In the genomic region with DNA sequence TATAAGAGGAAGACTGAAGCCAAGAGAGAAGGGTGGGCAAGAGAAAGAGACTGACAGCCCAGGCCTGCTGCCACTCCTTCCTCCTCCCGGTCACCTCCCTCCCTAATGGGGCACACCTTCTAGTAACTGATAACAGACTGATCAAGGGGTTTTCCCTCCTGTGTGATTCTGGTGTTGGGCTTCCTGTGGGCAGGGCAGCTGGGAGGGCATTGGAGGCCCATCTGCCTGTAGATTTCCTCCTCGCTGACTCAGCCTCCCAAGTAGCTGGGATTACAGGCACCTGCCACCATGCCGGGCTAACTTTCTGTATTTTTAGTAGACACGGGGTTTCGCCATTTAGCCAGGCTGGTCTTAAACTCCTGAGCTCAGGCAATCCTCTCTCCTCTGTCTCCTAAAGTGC, we compare ENCODE assay signal across 9 cellular contexts. TPM values are rescaled to one million over a fixed set of nuclear protein-coding genes. Genes with fewer than 3 reads are reported as not detected.
A peak's percentile ranks its signal among the peaks of the same experiment; 100 is the strongest.
DNase-seq lines count a peak whose midpoint lies in the region; ATAC-seq, FAIRE-seq and TF ChIP-seq lines count a peak whose summit lies in the region.
"Had no signal": no experiment of that assay in that cellular context is flagged by ENCODE, and none has a peak within 500 bp of the region (broad histone marks: within the 10 kb centered on the region; RNA-seq: fewer than 3 reads in every experiment).

No MANE protein-coding gene starts in this region.

- no peak for FAIRE-seq in HepG2 (lab: Jason Lieb, UNC)
- FAIRE-seq in GM12878 (lab: Jason Lieb, UNC) = no peak

- in situ Hi-C loops in HepG2 (cut with HindIII; ENCODE audit: extremely low pct_ligation_motif_present, low pct_unique_long_range_greater_than_20kb) (loop anchor here (10.0 kb wide), 1 partner anchor 269 kb away; no protein-coding TSS in a partner anchor), GM12878 (cut with MboI) (no loop called here)

- H3K4me3 ChIP-seq in HepG2 (replicated peaks in 1 of 3; ENCODE audit: insufficient read depth in 1 of 3, low read depth in 2 of 3, low read length in 3 of 3) = no peak overlapping the region
- no peak overlapping the region for H3K4me3 ChIP-seq in right lobe of liver
- H3K4me3 ChIP-seq in GM12878 = no peak overlapping the region
- no peak overlapping the region for H3K4me3 ChIP-seq in stomach
- no peak overlapping the region for H3K4me3 ChIP-seq in BE2C (ENCODE audit: low read depth, low read length)

- BruUV-seq in HepG2 (replicated peaks; lab: Mats Ljungman, UMichigan) = no TSS peak
- no TSS peak for BruUV-seq in GM12878 (replicated peaks; lab: Mats Ljungman, UMichigan)

- H2AFZ ChIP-seq in HepG2 (ENCODE audit: low read length) (no peak overlapping the region), GM12878 (ENCODE audit: control insufficient read depth, low read depth, low read length) (no peak overlapping the region)

- no peaks in the 10 kb centered on the region for H4K20me1 ChIP-seq in HepG2 (ENCODE audit: insufficient read depth, low read length)
- no peaks in the 10 kb centered on the region for H4K20me1 ChIP-seq in GM12878 (ENCODE audit: control insufficient read depth, insufficient read depth)

- H3K27ac ChIP-seq in HepG2 (ENCODE audit: extremely low read length, insufficient read depth, low read length) (no peak overlapping the region), right lobe of liver (no peak overlapping the region), GM12878 (ENCODE audit: control insufficient read depth, insufficient read depth) (no peak overlapping the region), stomach (peak overlapping the region in 2 of 5 donors; percentile 65 to 78)
- H3K27ac ChIP-seq: C4-2B had no signal

- no peak for TF ChIP-seq POLR2A in HepG2 (IDR thresholded peaks at IDR 0.05; ENCODE audit: insufficient read depth in 1 of 2, low read depth in 2 of 2, low read length in 2 of 2)
- no peak for TF ChIP-seq POLR2A in right lobe of liver (IDR thresholded peaks at IDR 0.05)
- TF ChIP-seq POLR2A in GM12878 (IDR thresholded peaks at IDR 0.05; ENCODE audit: low read depth, low read length) = no peak
- no peak for TF ChIP-seq POLR2A in stomach (IDR thresholded peaks at IDR 0.05)

- H3K4me1 ChIP-seq in HepG2 (ENCODE audit: insufficient read depth, low read length) (peaks cover 55% of the 10 kb centered on the region), right lobe of liver (peaks cover 0 to 20% (median 0%) of the 10 kb centered on the region in 4 donors), GM12878 (ENCODE audit: control insufficient read depth, insufficient read depth, low read length) (peaks cover 3% of the 10 kb centered on the region), stomach (peaks cover 40 to 86% (median 60%) of the 10 kb centered on the region in 4 donors), BE2C (peaks cover 13% of the 10 kb centered on the region)

- ATAC-seq in HepG2 (no peak), right lobe of liver (no peak), GM12878 (peak; percentile 84), GM19324 (IDR thresholded peaks at IDR 0.05; ENCODE audit: low FRiP score, unreplicated experiment) (no peak)

- H3K4me2 ChIP-seq in HepG2 (ENCODE audit: low read depth, low read length) (no peak overlapping the region), GM12878 (ENCODE audit: control insufficient read depth, insufficient read depth) (no peak overlapping the region)

- H3K36me3 ChIP-seq in HepG2 (replicated peaks in 1 of 2; ENCODE audit: control insufficient read depth in 1 of 2, insufficient read depth in 2 of 2, low read length in 2 of 2) (no peaks in the 10 kb centered on the region), right lobe of liver (no peaks in the 10 kb centered on the region), GM12878 (ENCODE audit: control insufficient read depth in 2 of 2, insufficient read depth in 2 of 2, low read length in 1 of 2) (no peaks in the 10 kb centered on the region), stomach (no peaks in the 10 kb centered on the region), BE2C (no peaks in the 10 kb centered on the region)

- H3K9ac ChIP-seq in HepG2 (ENCODE audit: insufficient read depth, low read depth, low read length) = no peak overlapping the region
- no peak overlapping the region for H3K9ac ChIP-seq in GM12878 (ENCODE audit: control insufficient read depth, insufficient read depth, low read length)

- POLR2A ChIA-PET in HepG2 (lab: Yijun Ruan, JAX) (no interaction called here), GM12878 (lab: Charles Lee) (no interaction called here)

- TF ChIP-seq CTCF in HepG2 (CRISPR knock-in tag; IDR thresholded peaks at IDR 0.05) (no peak), right lobe of liver (IDR thresholded peaks at IDR 0.05) (no peak), GM12878 (IDR thresholded peaks at IDR 0.05 in 2 of 3, conservative IDR thresholded peaks at IDR 0.05 in 1 of 3; ENCODE audit: control insufficient read depth in 2 of 3, extremely low read depth in 1 of 3, insufficient read depth in 1 of 3, low read depth in 3 of 3, low read length in 3 of 3) (no peak), stomach (IDR thresholded peaks at IDR 0.05) (no peak), BE2C (IDR thresholded peaks at IDR 0.05; ENCODE audit: low read depth, low read length) (no peak)

- H3K79me2 ChIP-seq in HepG2 (ENCODE audit: insufficient read depth, low read length) (no peaks in the 10 kb centered on the region), GM12878 (ENCODE audit: control insufficient read depth, insufficient read depth, low read length) (no peaks in the 10 kb centered on the region)

- CTCF ChIA-PET in HepG2 (lab: Yijun Ruan, JAX; ENCODE audit: low intra/inter-chr PET ratio, low total read pairs) (no interaction called here), GM12878 (lab: Yijun Ruan, JAX) (interaction anchor here (1.0 kb wide), 1 partner anchor 13 kb away, joined by 4 read pairs; no protein-coding TSS in a partner anchor)

- H3K9me3 ChIP-seq in HepG2 (ENCODE audit: low read length) (no peaks in the 10 kb centered on the region), right lobe of liver (no peaks in the 10 kb centered on the region), GM12878 (replicated peaks; ENCODE audit: control insufficient read depth, insufficient read depth, low read length) (no peaks in the 10 kb centered on the region), stomach (no peaks in the 10 kb centered on the region), BE2C (no peaks in the 10 kb centered on the region)

- no peak for DNase-seq in HepG2 (ENCODE audit: low spot score)
- DNase-seq in right lobe of liver = no peak
- peak; percentile 74 for DNase-seq in NCI-H226
- no peak for DNase-seq in GM12878 (ENCODE audit: low read depth, low spot score)
- peak; percentile 69 for DNase-seq in stomach
- DNase-seq in BE2C = no peak
- DNase-seq in SIG-M5 (lab: John Stamatoyannopoulos, UW) = no peak

- H3K27me3 ChIP-seq in HepG2 (ENCODE audit: control insufficient read depth in 1 of 2, insufficient read depth in 2 of 2, low read length in 2 of 2) (peaks cover 0 to 19% of the 10 kb centered on the region in 2 experiments; a peak in 1 of 5 replicates), right lobe of liver (no peaks in the 10 kb centered on the region), GM12878 (replicated peaks in 1 of 2; ENCODE audit: control insufficient read depth in 2 of 2, insufficient read depth in 2 of 2, low read length in 1 of 2) (no peaks in the 10 kb centered on the region), stomach (peaks cover 0 to 11% (median 4%) of the 10 kb centered on the region in 3 donors), BE2C (no peaks in the 10 kb centered on the region)

- TF ChIP-seq EP300 in HepG2 (IDR thresholded peaks at IDR 0.05; ENCODE audit: low read depth in 2 of 2, low read length in 2 of 2) = no peak
- no peak for TF ChIP-seq EP300 in HepG2 (CRISPR knock-in tag; IDR thresholded peaks at IDR 0.05; ENCODE audit: borderline replicate concordance)
- TF ChIP-seq EP300 in GM12878 (IDR thresholded peaks at IDR 0.05; ENCODE audit: borderline replicate concordance in 1 of 2, control insufficient read depth in 1 of 2, low read depth in 2 of 2, low read length in 2 of 2) = no peak
- no peak for TF ChIP-seq EP300 in stomach (IDR thresholded peaks at IDR 0.05)

- TF ChIP-seq RAD21 in HepG2 (CRISPR knock-in tag; IDR thresholded peaks at IDR 0.05) = no peak
- no peak for TF ChIP-seq RAD21 in GM12878 (IDR thresholded peaks at IDR 0.05; ENCODE audit: insufficient read depth, low read depth, low read length)

- SMC1A ChIA-PET in GM12878 (lab: Charles Lee; ENCODE audit: uncharacterized antibody, unreplicated experiment) = interaction anchor here (1.2 kb wide), 1 partner anchor 74 kb away, joined by 3 read pairs; no protein-coding TSS in a partner anchor

- RAD21 ChIA-PET in GM12878 (lab: Charles Lee; ENCODE audit: unreplicated experiment) = no interaction called here

- WGBS in HepG2 (ENCODE audit: low lambda C conversion rate) = 29% methylated on average over 5 of the region's 5 CpGs
- 60% methylated on average over 4 of the region's 5 CpGs for WGBS in right lobe of liver (ENCODE audit: insufficient coverage, low coverage, low lambda C conversion rate, missing lambda C conversion rate)
- 42% methylated on average over 5 of the region's 5 CpGs for WGBS in GM12878 (ENCODE audit: insufficient coverage, insufficient replicate concordance, low lambda C conversion rate, missing lambda C conversion rate)
- 42 to 61% (median 50%) methylated on average over 5 of the region's 5 CpGs for WGBS in stomach, 5 donors

- intact Hi-C loops in HepG2 (cut with micrococcal nuclease; ENCODE audit: unreplicated experiment) (no loop called here), right lobe of liver (cut with DNase I) (no loop called here), GM12878 (cut with micrococcal nuclease; ENCODE audit: unreplicated experiment) (no loop called here), stomach (cut with DNase I; ENCODE audit: low total_unique reads) (no loop called here)

RNA-seq across cellular contexts. Expression of a gene that starts 16.2 kb away (rescaled TPM):
- total RNA-seq in HepG2 (2016; rRNA removed; fragmentation: Illumina TruSeq; extraction: Trizol) (not detected in 2 replicates), right lobe of liver (under 1 TPM in 3 of 6 experiments, not detected in 3; 0.33 to 0.37 (median 0.35) TPM), GM12878 (2014; rRNA removed) (not detected in 2 replicates), GM12878 (2014; rRNA removed; fragmentation: Illumina TruSeq; extraction: Trizol) (not detected in 2 replicates), GM12878 (2021) (not detected in 2 replicates), stomach (10 to 100 TPM in 1 of 5 donors, under 1 TPM in 1, not detected in 3; 0.92 to 30.1 TPM)
- total RNA-seq in HepG2 (2016; cell fraction: cytosol; rRNA removed; fragmentation: Illumina TruSeq; extraction: Trizol; ENCODE audit: low read depth) = not detected in 2 replicates
- total RNA-seq in HepG2 (2016; cell fraction: insoluble cytoplasmic fraction; rRNA removed; fragmentation: Illumina TruSeq; extraction: Trizol) = not detected in 2 replicates
- not detected in 2 replicates for total RNA-seq in HepG2 (2016; cell fraction: membrane; rRNA removed; fragmentation: Illumina TruSeq; extraction: Trizol)
- not detected in 2 replicates for total RNA-seq in HepG2 (2016; cell fraction: nucleus; rRNA removed; fragmentation: Illumina TruSeq; extraction: Trizol)
- polyA plus RNA-seq in HepG2 (2011; rRNA removed) (not detected in 2 replicates), GM12878 (2011; rRNA removed) (0.20 and 0.31 TPM in 2 replicates), GM12878 (2014; fragmentation: Illumina TruSeq; extraction: Trizol) (0.13 TPM in 1 of 2 replicates, not detected in the other), GM12878 (2014; fragmentation: Nextera tagmentation; extraction: Ambion mirVana) (not detected), GM12878 (2014; rRNA removed) (not detected in 2 replicates), GM12878 (2016; fragmentation: Nextera tagmentation; extraction: Ambion mirVana) (not detected), stomach (1 to 10 TPM in 2 of 3 donors, under 1 TPM in 1; 0.87 to 4.7 (median 3.0) TPM)
- not detected in 2 replicates for polyA plus RNA-seq in HepG2 (2011; cell fraction: cytosol; rRNA removed)
- polyA plus RNA-seq in HepG2 (2011; cell fraction: nucleus; rRNA removed) = not detected in 2 replicates
- not detected in 2 replicates for polyA plus RNA-seq in HepG2 (2012)
- polyA plus RNA-seq in HepG2 (2016; cell fraction: cytosol; fragmentation: Illumina TruSeq; extraction: Trizol; ENCODE audit: low read depth) = not detected in 2 replicates
- not detected in 2 replicates for polyA plus RNA-seq in HepG2 (2016; cell fraction: insoluble cytoplasmic fraction; fragmentation: Illumina TruSeq; extraction: Trizol; ENCODE audit: low read depth)
- not detected in 2 replicates for polyA plus RNA-seq in HepG2 (2016; cell fraction: membrane; fragmentation: Illumina TruSeq; extraction: Trizol; ENCODE audit: low read depth)
- polyA plus RNA-seq in HepG2 (2016; cell fraction: nucleus; fragmentation: Illumina TruSeq; extraction: Trizol; ENCODE audit: insufficient read depth, low read depth) = not detected in 2 replicates
- not detected in 2 replicates for polyA minus RNA-seq in HepG2 (2011; rRNA and poly(A)+ RNA removed; ENCODE audit: low replicate concordance)
- polyA minus RNA-seq in HepG2 (2011; cell fraction: cytosol; rRNA and poly(A)+ RNA removed) = not detected in 2 replicates
- not detected in 2 replicates for polyA minus RNA-seq in HepG2 (2011; cell fraction: nucleus; rRNA and poly(A)+ RNA removed)
- total RNA-seq in GM12878 (2013; cell fraction: nucleolus; rRNA removed) = not detected in 2 replicates
- polyA plus RNA-seq in GM12878 (2011; ENCODE audit: low read depth) = not detected
- polyA plus RNA-seq in GM12878 (2011; cell fraction: cytosol; rRNA removed) = 0.32 and 0.43 TPM in 2 replicates
- 0.19 and 0.57 TPM in 2 replicates for polyA plus RNA-seq in GM12878 (2011; cell fraction: nucleus; rRNA removed)
- not detected in 2 replicates for polyA plus RNA-seq in GM12878 (2012)
- not detected in 2 replicates for polyA minus RNA-seq in GM12878 (2011; rRNA and poly(A)+ RNA removed)
- not detected in 2 replicates for polyA minus RNA-seq in GM12878 (2011; cell fraction: cytosol; rRNA and poly(A)+ RNA removed)
- not detected in 2 replicates for polyA minus RNA-seq in GM12878 (2011; cell fraction: nucleus; rRNA and poly(A)+ RNA removed)
- 0.43 TPM for polyA plus RNA-seq in BE2C (2012; ENCODE audit: insufficient read depth, insufficient read length, low read depth)

Comparison
In these comparisons a context has a peak if more than half of its experiments do, and no peak if none do; other contexts are left out.
1. DNase-seq: peak in NCI-H226 (single experiment) and stomach (single experiment); none in HepG2 (single experiment), right lobe of liver (0 of 3), GM12878 (single experiment), BE2C (single experiment) and SIG-M5 (single experiment).